In genomic region chr11:19927403-19927802, GRCh38 we compare ENCODE assay signal across 7 cellular contexts.
DNase-seq lines count a peak whose midpoint lies in the region; ATAC-seq, FAIRE-seq and TF ChIP-seq lines count a peak whose summit lies in the region.
"Not testable (repeated sequence)": the region's sequence is repeated elsewhere in the genome, so short reads cannot be mapped to it uniquely, and the experiment has no call there.

No MANE protein-coding gene starts in this region.

- H3K9me3 ChIP-seq in breast epithelium; endothelial cell of umbilical vein (replicated peaks; ENCODE audit: control insufficient read depth, insufficient read depth, low read length); gastroesophageal sphincter; osteoblast (ENCODE audit: low read depth, low read length); thyroid gland; uterus: not testable (repeated sequence)

- WGBS in gastroesophageal sphincter (ENCODE audit: low coverage in 1 of 2), 2 donors: 33 to 78% methylated on average over 1 of the region's 2 CpGs
- WGBS in thyroid gland, 2 donors: 37 to 40% methylated on average over 2 of the region's 2 CpGs

- not testable (repeated sequence) for H3K4me3 ChIP-seq in breast epithelium; endothelial cell of umbilical vein (replicated peaks in 1 of 3; ENCODE audit: insufficient read depth in 1 of 3, low read depth in 1 of 3, low read length in 3 of 3); gastroesophageal sphincter; osteoblast (ENCODE audit: insufficient read depth, low read length); rectal smooth muscle tissue (ENCODE audit: low read length); thyroid gland (replicated peaks in 1 of 3); uterus

- H3K79me2 ChIP-seq in endothelial cell of umbilical vein (ENCODE audit: control insufficient read depth, insufficient read depth, low read length): not testable (repeated sequence)
- peaks cover 35% of the 10 kb centered on the region for H3K79me2 ChIP-seq in osteoblast (ENCODE audit: insufficient read depth, low read length)

- DNase-seq in breast epithelium (ENCODE audit: low spot score in 2 of 2); endothelial cell of umbilical vein (ENCODE audit: low read depth, low spot score); uterus: not testable (repeated sequence)
- peak; percentile 27 for DNase-seq in osteoblast (ENCODE audit: insufficient read length, low spot score, missing footprints)
- peak; percentile 77 to 79 for DNase-seq in thyroid gland

- not testable (repeated sequence) for TF ChIP-seq POLR2A in breast epithelium (IDR thresholded peaks at IDR 0.05); endothelial cell of umbilical vein (IDR thresholded peaks at IDR 0.05; ENCODE audit: low read depth, low read length); gastroesophageal sphincter (IDR thresholded peaks at IDR 0.05); uterus (IDR thresholded peaks at IDR 0.05)
- TF ChIP-seq POLR2A in thyroid gland (IDR thresholded peaks at IDR 0.05): peak in 1 of 2 donors; percentile 31

- not testable (repeated sequence) for H3K36me3 ChIP-seq in breast epithelium; endothelial cell of umbilical vein (ENCODE audit: control insufficient read depth in 2 of 2, extremely low read depth in 1 of 2, insufficient read depth in 2 of 2, low read length in 2 of 2); gastroesophageal sphincter; osteoblast (ENCODE audit: insufficient read depth, low read length); rectal smooth muscle tissue (ENCODE audit: control insufficient read depth, insufficient read depth, low read length); thyroid gland; uterus

- H3K9me1 ChIP-seq in endothelial cell of umbilical vein (replicated peaks; ENCODE audit: control insufficient read depth, extremely low read depth, insufficient read depth, low read length): not testable (repeated sequence)

- POLR2A ChIA-PET in endothelial cell of umbilical vein (lab: Charles Lee): not testable (repeated sequence)

- H4K20me1 ChIP-seq in endothelial cell of umbilical vein (replicated peaks; ENCODE audit: control insufficient read depth, extremely low read depth, insufficient read depth, low read length); osteoblast (ENCODE audit: insufficient read depth, low read length): not testable (repeated sequence)

- CTCF ChIA-PET in endothelial cell of umbilical vein (lab: Charles Lee): interaction anchor here (0.7 to 1.7 kb wide), 2 partner anchors 8 to 370 kb away, joined by 3 to 7 read pairs; no protein-coding TSS in a partner anchor

- TF ChIP-seq CTCF in breast epithelium (IDR thresholded peaks at IDR 0.05); endothelial cell of umbilical vein (IDR thresholded peaks at IDR 0.05; ENCODE audit: extremely low read depth in 1 of 2, insufficient read depth in 1 of 2, low read depth in 1 of 2, low read length in 2 of 2); gastroesophageal sphincter (IDR thresholded peaks at IDR 0.05); osteoblast (IDR thresholded peaks at IDR 0.05; ENCODE audit: extremely low read depth, low read depth, low read length); thyroid gland (IDR thresholded peaks at IDR 0.05); uterus (IDR thresholded peaks at IDR 0.05): not testable (repeated sequence)

- not testable (repeated sequence) for ATAC-seq in gastroesophageal sphincter

- FAIRE-seq in endothelial cell of umbilical vein (lab: Jason Lieb, UNC): peak; percentile 49

- not testable (repeated sequence) for H3K4me1 ChIP-seq in breast epithelium; endothelial cell of umbilical vein (ENCODE audit: control insufficient read depth, extremely low read depth, insufficient read depth, low read length); uterus
- peaks cover 0 to 69% (median 2%) of the 10 kb centered on the region in 3 donors for H3K4me1 ChIP-seq in gastroesophageal sphincter
- peaks cover 54% of the 10 kb centered on the region for H3K4me1 ChIP-seq in osteoblast (ENCODE audit: insufficient read depth, low read length)
- peaks cover 45% of the 10 kb centered on the region for H3K4me1 ChIP-seq in rectal smooth muscle tissue (ENCODE audit: control insufficient read depth, insufficient read depth, low read length)
- peaks cover 48 to 81% of the 10 kb centered on the region in 2 donors for H3K4me1 ChIP-seq in thyroid gland

- intact Hi-C loops in breast epithelium (cut with DNase I; ENCODE audit: low total_unique reads); endothelial cell of umbilical vein (cut with micrococcal nuclease); thyroid gland (cut with DNase I); uterus (cut with DNase I; ENCODE audit: low total_unique reads): not testable (repeated sequence)

- not testable (repeated sequence) for TF ChIP-seq EP300 in gastroesophageal sphincter (IDR thresholded peaks at IDR 0.05)

- H3K27me3 ChIP-seq in breast epithelium; endothelial cell of umbilical vein (ENCODE audit: control insufficient read depth in 2 of 2, insufficient read depth in 2 of 2, low read length in 2 of 2); gastroesophageal sphincter; osteoblast (ENCODE audit: insufficient read depth, low read length); rectal smooth muscle tissue (ENCODE audit: control insufficient read depth, insufficient read depth, low read length); thyroid gland; uterus: not testable (repeated sequence)

- BruUV-seq in endothelial cell of umbilical vein (replicated peaks; lab: Mats Ljungman, UMichigan): not testable (repeated sequence)

- not testable (repeated sequence) for H3K9ac ChIP-seq in endothelial cell of umbilical vein (replicated peaks; ENCODE audit: extremely low read depth, insufficient read depth, low read length); rectal smooth muscle tissue (ENCODE audit: low read length)

- H3K4me2 ChIP-seq in endothelial cell of umbilical vein (ENCODE audit: insufficient read depth, low read length); osteoblast (ENCODE audit: insufficient read depth, low read length): not testable (repeated sequence)

- H2AFZ ChIP-seq in endothelial cell of umbilical vein (ENCODE audit: low read depth, low read length); osteoblast (ENCODE audit: low read length): not testable (repeated sequence)

- dilution Hi-C loops in endothelial cell of umbilical vein (cut with MboI; ENCODE audit: extremely low pct_ligation_motif_present, low sequenced_read_pairs): not testable (repeated sequence)

- H3K27ac ChIP-seq in breast epithelium (peak overlapping the region; percentile 56 to 62), gastroesophageal sphincter (peak overlapping the region in 3 of 4 donors; percentile 40 to 55 (median 52)), rectal smooth muscle tissue (ENCODE audit: low read depth, low read length) (peak overlapping the region; percentile 27), thyroid gland (peak overlapping the region; percentile 93 to 96 (median 93)), uterus (peak overlapping the region; percentile 51 to 61)
- not testable (repeated sequence) for H3K27ac ChIP-seq in endothelial cell of umbilical vein (ENCODE audit: insufficient read depth, low read depth, low read length); osteoblast (ENCODE audit: low read depth, low read length)
